Comparison of ENCODE assay signal across 19 cellular contexts in genomic region chr7:86790383-86790782, GRCh38.
DNase-seq lines count a peak whose midpoint lies in the region; ATAC-seq and FAIRE-seq lines count a peak whose summit lies in the region.
"Had no signal": no experiment of that assay in that cellular context is flagged by ENCODE, and none has a peak within 500 bp of the region (broad histone marks: within the 10 kb centered on the region; RNA-seq: fewer than 3 reads in every experiment).

No MANE protein-coding gene starts in this region.

- intact Hi-C loops in sciatic nerve (cut with DNase I) = no loop called here

- H3K4me1 ChIP-seq in HAP-1 = no peaks in the 10 kb centered on the region
- H3K4me1 ChIP-seq: right lobe of liver had no signal

- in situ Hi-C loops in HAP-1 (cut with MboI; ENCODE audit: low sequenced_read_pairs) = no loop called here

- no peaks in the 10 kb centered on the region for H3K27me3 ChIP-seq in HAP-1 (ENCODE audit: low read depth)
- H3K27me3 ChIP-seq: neural progenitor cell, right lobe of liver had no signal

- no peak for FAIRE-seq in HTR-8/SVneo (lab: Jason Lieb, UNC)

- DNase-seq in HTR-8/SVneo (ENCODE audit: insufficient read length, low spot score) = no peak
- DNase-seq in sciatic nerve (ENCODE audit: low spot score) = no peak
- no peak for DNase-seq in HAP-1 (ENCODE audit: low spot score in 2 of 2)
- no peak for DNase-seq in NCI-H345 treated with DMSO at 0.1 percent for 48 hours (lab: John Stamatoyannopoulos, UW; ENCODE audit: unreplicated experiment)
- DNase-seq: activated CD4-positive, CD25-positive, alpha-beta regulatory T cell treated with anti-CD3 and anti-CD28 coated beads, Interleukin-2, amount 50 U/mL, for 72 hours; anterior cingulate cortex; COR-L47; MV-4-11; NCI-H2227 treated with DMSO at 0.1 percent for 48 hours; right lobe of liver; stimulated activated CD4-positive, alpha-beta T cell treated with anti-CD3 and anti-CD28 coated beads, Interleukin-4, amount 100 ng/mL, for 4 hours; stimulated activated naive CD8-positive, alpha-beta T cell treated with anti-CD3 and anti-CD28 coated beads, Interleukin-15, Interleukin-2, amounts not matched to agents 100 U/mL and 50 U/mL, for 24 hours had no signal

- H3K4me3 ChIP-seq in HAP-1 = no peak overlapping the region
- H3K4me3 ChIP-seq: GM23338, lung, neural progenitor cell, right lobe of liver had no signal

- ATAC-seq in GM18502 (IDR thresholded peaks at IDR 0.05; ENCODE audit: poor library complexity, unreplicated experiment) = peak; percentile 57
- ATAC-seq in GM19467 (IDR thresholded peaks at IDR 0.05; ENCODE audit: unreplicated experiment) = peak; percentile 40
- peak; percentile 59 for ATAC-seq in HG02798 (IDR thresholded peaks at IDR 0.05; ENCODE audit: poor library complexity, unreplicated experiment)
- ATAC-seq in HG03439 (IDR thresholded peaks at IDR 0.05; ENCODE audit: unreplicated experiment) = peak; percentile 55
- no peak for ATAC-seq in sciatic nerve
- ATAC-seq: GM23338; right lobe of liver; stimulated activated naive CD8-positive, alpha-beta T cell treated with anti-CD3 and anti-CD28 coated beads, Interleukin-15, Interleukin-2, amounts not matched to agents 100 U/mL and 50 U/mL, for 24 hours had no signal

- no peaks in the 10 kb centered on the region for H3K9me3 ChIP-seq in HAP-1
- H3K9me3 ChIP-seq: right lobe of liver had no signal

- H3K36me3 ChIP-seq in HAP-1 (replicated peaks) = no peaks in the 10 kb centered on the region
- H3K36me3 ChIP-seq: neural progenitor cell, right lobe of liver had no signal
